ENCODE assay signal across 14 cellular contexts in the genomic region with DNA sequence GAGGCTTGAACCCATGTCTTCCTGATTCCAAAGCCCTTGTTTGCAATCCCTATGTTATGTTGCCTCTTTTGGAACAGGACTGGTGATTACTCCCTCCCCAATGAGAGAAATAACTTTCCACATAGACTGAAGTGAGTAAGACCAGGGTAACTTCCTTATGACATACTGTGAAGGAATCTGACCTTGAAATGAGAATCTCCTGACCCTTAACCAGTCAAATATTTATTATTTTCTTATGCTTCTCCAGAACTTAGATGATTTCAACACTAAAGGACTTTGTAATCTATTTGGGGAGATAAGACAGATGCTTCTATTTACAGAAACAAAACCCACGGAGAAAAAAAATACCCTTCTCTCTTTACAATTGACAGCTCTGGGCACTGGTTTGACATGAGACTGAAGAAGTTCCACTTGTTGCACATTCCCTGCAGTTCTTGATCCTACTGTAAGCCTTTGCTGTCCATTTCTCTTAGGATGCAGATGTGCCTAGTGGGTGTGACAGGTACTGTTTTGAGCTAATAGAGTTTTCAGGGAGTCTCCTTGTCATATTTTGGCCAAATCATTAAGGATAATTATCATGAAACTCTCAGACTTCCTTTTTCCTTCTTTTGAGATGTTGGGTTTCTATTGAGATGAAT. TPM values are rescaled to one million over a fixed set of nuclear protein-coding genes. Genes with fewer than 3 reads are reported as not detected.
DNase-seq lines count a peak whose midpoint lies in the region; TF ChIP-seq lines count a peak whose summit lies in the region.
"Had no signal": no experiment of that assay in that cellular context is flagged by ENCODE, and none has a peak within 500 bp of the region (broad histone marks: within the 10 kb centered on the region; RNA-seq: fewer than 3 reads in every experiment).

No MANE protein-coding gene starts in this region.

- H3K27me3 Mint-ChIP-seq in mesothelial cell of epicardium (ENCODE audit: low read depth), result no peaks in the 10 kb centered on the region

- H3K9me3 Mint-ChIP-seq in mesothelial cell of epicardium, result peaks cover 82% of the 10 kb centered on the region
- H3K9me3 Mint-ChIP-seq: activated T-helper 2 cell treated with anti-CD3 and anti-CD28 coated beads, Interferon-gamma antibody, Interleukin-2, Interleukin-4, amounts not matched to agents 10 μg/mL and 5 μg/mL and 100 μg/mL, durations not matched to agents 14 hours and 24 hours and 36 hours; CD8-positive, alpha-beta T cell; IgD-negative memory B cell had no signal

- DNase-seq in AG09309 (ENCODE audit: low read depth) (peak; percentile 92), HPDE6-E6E7 (ENCODE audit: extremely low spot score) (peak; percentile 84), amniotic epithelial cell (ENCODE audit: low read depth) (peak; percentile 97), kidney epithelial cell (ENCODE audit: low read depth) (peak; percentile 88), germinal center (ENCODE audit: low spot score) (no peak), NCI-H2081 (lab: John Stamatoyannopoulos, UW) (no peak), mesothelial cell of epicardium (ENCODE audit: low spot score in 2 of 2, unreplicated experiment in 2 of 2) (no peak)
- DNase-seq in central memory CD4-positive, alpha-beta T cell, result no peak
- DNase-seq: CD8-positive, alpha-beta T cell; cortex of kidney; SHP77; spleen had no signal

- no peak overlapping the region for H3K4me3 Mint-ChIP-seq in mesothelial cell of epicardium
- H3K4me3 Mint-ChIP-seq: CD8-positive, alpha-beta T cell; IgD-negative memory B cell had no signal

- H3K4me3 ChIP-seq in AG09309 (ENCODE audit: control insufficient read depth, low read depth, low read length) (no peak overlapping the region), kidney epithelial cell (ENCODE audit: low read depth, low read length) (no peak overlapping the region)
- H3K4me3 ChIP-seq: spleen had no signal

- no peaks in the 10 kb centered on the region for H3K27me3 ChIP-seq in kidney epithelial cell (ENCODE audit: control insufficient read depth, insufficient read depth, low read length)

- H3K36me3 Mint-ChIP-seq in mesothelial cell of epicardium, result no peaks in the 10 kb centered on the region
- H3K36me3 Mint-ChIP-seq: CD8-positive, alpha-beta T cell; IgD-negative memory B cell had no signal

- H3K36me3 ChIP-seq in kidney epithelial cell (ENCODE audit: control insufficient read depth, insufficient read depth, low read length), result no peaks in the 10 kb centered on the region
- H3K36me3 ChIP-seq: spleen had no signal

- TF ChIP-seq CTCF in AG09309 (IDR thresholded peaks at IDR 0.05; ENCODE audit: control insufficient read depth, insufficient read depth, low read depth, low read length, missing control alignments), result peak; percentile 8
- no peak for TF ChIP-seq CTCF in kidney epithelial cell (IDR thresholded peaks at IDR 0.05; ENCODE audit: insufficient read depth, low read length, poor library complexity, severe bottlenecking)
- TF ChIP-seq CTCF in mesothelial cell of epicardium (IDR thresholded peaks at IDR 0.05; ENCODE audit: unreplicated experiment), result no peak

- H3K4me1 Mint-ChIP-seq in mesothelial cell of epicardium, result no peaks in the 10 kb centered on the region

- H3K27ac Mint-ChIP-seq in mesothelial cell of epicardium, result no peak overlapping the region
- H3K27ac Mint-ChIP-seq: activated T-helper 2 cell treated with anti-CD3 and anti-CD28 coated beads, Interferon-gamma antibody, Interleukin-2, Interleukin-4, amounts not matched to agents 10 μg/mL and 5 μg/mL and 100 μg/mL, durations not matched to agents 14 hours and 24 hours and 36 hours; CD8-positive, alpha-beta T cell; IgD-negative memory B cell had no signal

RNA-seq across cellular contexts. Expression of gene RPTN, which starts 3.9 kb away (rescaled TPM):
- total RNA-seq in kidney epithelial cell, result not detected in 2 replicates
- total RNA-seq in mesothelial cell of epicardium, result not detected in 3 replicates
- total RNA-seq: activated T-helper 2 cell treated with anti-CD3 and anti-CD28 coated beads, Interferon-gamma antibody, Interleukin-2, Interleukin-4, amounts not matched to agents 10 μg/mL and 5 μg/mL and 100 μg/mL, durations not matched to agents 14 hours and 24 hours and 36 hours; CD8-positive, alpha-beta T cell; spleen had no signal

RNA-seq across cellular contexts. Expression of gene TCHH, which starts 47.7 kb away (rescaled TPM):
- total RNA-seq in kidney epithelial cell (0.07 and 0.08 TPM in 2 replicates), mesothelial cell of epicardium (not detected in 3 replicates)
- total RNA-seq: CD8-positive, alpha-beta T cell had no signal

Comparison
In these comparisons a context has a peak if more than half of its experiments do, and no peak if none do; other contexts are left out.
1. DNase-seq: peak in AG09309 (single experiment), HPDE6-E6E7 (single experiment), amniotic epithelial cell (single experiment) and kidney epithelial cell (single experiment); none in germinal center (single experiment), central memory CD4-positive, alpha-beta T cell (single experiment), NCI-H2081 (0 of 2) and mesothelial cell of epicardium (0 of 2).